1 cellular context compared by ENCODE assay signal in the genomic region with DNA sequence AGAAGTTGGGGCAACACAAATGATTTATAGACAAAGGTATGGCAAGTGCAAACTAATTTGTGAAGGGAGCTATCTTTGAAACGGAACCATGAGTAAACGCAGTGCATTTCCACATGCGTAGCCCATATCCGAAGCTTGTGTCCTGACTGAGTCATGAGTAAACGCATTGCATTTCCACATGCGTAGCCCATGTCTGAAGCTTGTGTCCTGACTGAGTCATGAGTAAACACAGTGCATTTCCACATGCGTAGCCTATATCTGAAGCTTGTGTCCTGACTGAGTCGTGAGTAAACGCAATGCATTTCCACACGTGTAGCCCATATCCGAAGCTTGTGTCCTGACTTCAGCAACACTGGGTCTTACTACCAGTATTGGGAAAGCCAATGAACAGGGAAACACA.
TF ChIP-seq lines count a peak whose summit lies in the region.

No MANE protein-coding gene starts in this region.

TF ChIP-seq in HepG2, 621 proteins besides CTCF, POLR2A, EP300 and RAD21 (continued from another document):
- TF ChIP-seq, protein P1, sequence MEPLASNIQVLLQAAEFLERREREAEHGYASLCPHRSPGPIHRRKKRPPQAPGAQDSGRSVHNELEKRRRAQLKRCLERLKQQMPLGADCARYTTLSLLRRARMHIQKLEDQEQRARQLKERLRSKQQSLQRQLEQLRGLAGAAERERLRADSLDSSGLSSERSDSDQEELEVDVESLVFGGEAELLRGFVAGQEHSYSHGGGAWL (CRISPR knock-in tag; IDR thresholded peaks at IDR 0.05) = no peak
- no peak for TF ChIP-seq ZSCAN9 (CRISPR knock-in tag; IDR thresholded peaks at IDR 0.05; ENCODE audit: borderline replicate concordance)
- TF ChIP-seq, protein P2, sequence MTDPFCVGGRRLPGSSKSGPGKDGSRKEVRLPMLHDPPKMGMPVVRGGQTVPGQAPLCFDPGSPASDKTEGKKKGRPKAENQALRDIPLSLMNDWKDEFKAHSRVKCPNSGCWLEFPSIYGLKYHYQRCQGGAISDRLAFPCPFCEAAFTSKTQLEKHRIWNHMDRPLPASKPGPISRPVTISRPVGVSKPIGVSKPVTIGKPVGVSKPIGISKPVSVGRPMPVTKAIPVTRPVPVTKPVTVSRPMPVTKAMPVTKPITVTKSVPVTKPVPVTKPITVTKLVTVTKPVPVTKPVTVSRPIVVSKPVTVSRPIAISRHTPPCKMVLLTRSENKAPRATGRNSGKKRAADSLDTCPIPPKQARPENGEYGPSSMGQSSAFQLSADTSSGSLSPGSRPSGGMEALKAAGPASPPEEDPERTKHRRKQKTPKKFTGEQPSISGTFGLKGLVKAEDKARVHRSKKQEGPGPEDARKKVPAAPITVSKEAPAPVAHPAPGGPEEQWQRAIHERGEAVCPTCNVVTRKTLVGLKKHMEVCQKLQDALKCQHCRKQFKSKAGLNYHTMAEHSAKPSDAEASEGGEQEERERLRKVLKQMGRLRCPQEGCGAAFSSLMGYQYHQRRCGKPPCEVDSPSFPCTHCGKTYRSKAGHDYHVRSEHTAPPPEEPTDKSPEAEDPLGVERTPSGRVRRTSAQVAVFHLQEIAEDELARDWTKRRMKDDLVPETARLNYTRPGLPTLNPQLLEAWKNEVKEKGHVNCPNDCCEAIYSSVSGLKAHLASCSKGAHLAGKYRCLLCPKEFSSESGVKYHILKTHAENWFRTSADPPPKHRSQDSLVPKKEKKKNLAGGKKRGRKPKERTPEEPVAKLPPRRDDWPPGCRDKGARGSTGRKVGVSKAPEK (CRISPR knock-in tag; IDR thresholded peaks at IDR 0.05; ENCODE audit: borderline replicate concordance) = no peak
- TF ChIP-seq, protein P3, sequence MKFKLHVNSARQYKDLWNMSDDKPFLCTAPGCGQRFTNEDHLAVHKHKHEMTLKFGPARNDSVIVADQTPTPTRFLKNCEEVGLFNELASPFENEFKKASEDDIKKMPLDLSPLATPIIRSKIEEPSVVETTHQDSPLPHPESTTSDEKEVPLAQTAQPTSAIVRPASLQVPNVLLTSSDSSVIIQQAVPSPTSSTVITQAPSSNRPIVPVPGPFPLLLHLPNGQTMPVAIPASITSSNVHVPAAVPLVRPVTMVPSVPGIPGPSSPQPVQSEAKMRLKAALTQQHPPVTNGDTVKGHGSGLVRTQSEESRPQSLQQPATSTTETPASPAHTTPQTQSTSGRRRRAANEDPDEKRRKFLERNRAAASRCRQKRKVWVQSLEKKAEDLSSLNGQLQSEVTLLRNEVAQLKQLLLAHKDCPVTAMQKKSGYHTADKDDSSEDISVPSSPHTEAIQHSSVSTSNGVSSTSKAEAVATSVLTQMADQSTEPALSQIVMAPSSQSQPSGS (CRISPR knock-in tag; IDR thresholded peaks at IDR 0.05) = no peak
